34 cellular contexts compared by ENCODE assay signal in genomic region chr12:48043771-48044170, GRCh38. TPM values are rescaled to one million over a fixed set of nuclear protein-coding genes. Genes with fewer than 3 reads are reported as not detected.
"Had no signal": no experiment of that assay in that cellular context is flagged by ENCODE, and none has a peak within 500 bp of the region (broad histone marks: within the 10 kb centered on the region; RNA-seq: fewer than 3 reads in every experiment).

No MANE protein-coding gene starts in this region.

- H3K27me3 Mint-ChIP-seq: activated B cell treated with CpG ODN at 0.5 μM for 24 hours; activated CD8-positive, alpha-beta T cell treated with anti-CD3 and anti-CD28 coated beads for 36 hours; activated naive CD8-positive, alpha-beta T cell treated with anti-CD3 and anti-CD28 coated beads, Interleukin-2, amount 50 U/mL, for 24 hours; T-cell had no signal

- H3K36me3 ChIP-seq: colonic mucosa had no signal

- DNase-seq: activated B cell treated with CpG ODN at 0.5 μM for 24 hours; activated CD4-positive, alpha-beta T cell treated with anti-CD3 and anti-CD28 coated beads for 48 hours; activated CD4-positive, alpha-beta T cell treated with anti-CD3 and anti-CD28 coated beads, Interleukin-2, amount 50 U/mL, for 1 hour; activated CD4-positive, alpha-beta T cell treated with anti-CD3 and anti-CD28 coated beads, Interleukin-2, amount 50 U/mL, for 48 hours; activated CD8-positive, alpha-beta memory T cell treated with anti-CD3 and anti-CD28 coated beads for 24 hours; activated CD8-positive, alpha-beta T cell treated with anti-CD3 and anti-CD28 coated beads for 36 hours; activated effector memory CD4-positive, alpha-beta T cell treated with Interleukin-2 at 50 U/mL for 16 hours; activated gamma-delta T cell treated with Interleukin-2 at 50 U/mL for 16 hours; activated naive CD4-positive, alpha-beta T cell treated with Interleukin-2 at 50 U/mL for 16 hours; activated naive CD8-positive, alpha-beta T cell treated with anti-CD3 and anti-CD28 coated beads, Interleukin-2, amount 50 U/mL, for 24 hours; activated T-cell treated with anti-CD3 and anti-CD28 coated beads, Interleukin-2, amount 50 U/mL, for 4 hours; adrenal gland; amygdala; aorta; body of pancreas; caudate nucleus; cerebellar nuclear complex; colonic mucosa; effector CD8-positive, alpha-beta T cell; endodermal cell; foreskin keratinocyte; gastrocnemius medialis; glutamatergic neuron; heart left ventricle; hypothalamus; T-cell; T1000; WERI-Rb-1 had no signal

- H3K36me3 Mint-ChIP-seq: activated naive CD4-positive, alpha-beta T cell treated with anti-CD3 and anti-CD28 coated beads, Interleukin-2, amount 50 U/mL, for 72 hours had no signal

- H3K9me3 Mint-ChIP-seq: activated B cell treated with CpG ODN at 0.5 μM for 24 hours; activated CD8-positive, alpha-beta T cell treated with anti-CD3 and anti-CD28 coated beads for 36 hours; activated naive CD4-positive, alpha-beta T cell treated with anti-CD3 and anti-CD28 coated beads, Interleukin-2, amount 50 U/mL, for 72 hours; activated naive CD8-positive, alpha-beta T cell treated with anti-CD3 and anti-CD28 coated beads, Interleukin-2, amount 50 U/mL, for 24 hours; activated T-cell treated with anti-CD3 and anti-CD28 coated beads, Interleukin-2, amount 50 U/mL, for 4 hours; endodermal cell; T-cell; T-helper 1 cell treated with Interleukin-12 subunit alpha and Interleukin-12 subunit beta and Interleukin-4 antibody, amounts not matched to agents 30 μg/mL and 1 μg/mL, for 36 hours; T-helper 2 cell treated with Interferon-gamma antibody and Interleukin-4, amounts not matched to agents 5 μg/mL and 100 μg/mL, for 36 hours had no signal

- H3K9me3 ChIP-seq: adrenal gland, body of pancreas, colonic mucosa, gastrocnemius medialis, heart left ventricle had no signal

- H3K27me3 ChIP-seq: adrenal gland, body of pancreas, colonic mucosa, foreskin keratinocyte, gastrocnemius medialis, heart left ventricle had no signal

- H3K4me1 Mint-ChIP-seq: activated naive CD8-positive, alpha-beta T cell treated with anti-CD3 and anti-CD28 coated beads, Interleukin-2, amount 50 U/mL, for 24 hours; endodermal cell; T-cell had no signal

- H3K27ac Mint-ChIP-seq: activated B cell treated with CpG ODN at 0.5 μM for 24 hours; activated CD8-positive, alpha-beta T cell treated with anti-CD3 and anti-CD28 coated beads for 36 hours; activated naive CD8-positive, alpha-beta T cell treated with anti-CD3 and anti-CD28 coated beads, Interleukin-2, amount 50 U/mL, for 24 hours; endodermal cell; T-helper 1 cell treated with Interleukin-12 subunit alpha and Interleukin-12 subunit beta and Interleukin-4 antibody, amounts not matched to agents 30 μg/mL and 1 μg/mL, for 36 hours; T-helper 2 cell treated with Interferon-gamma antibody and Interleukin-4, amounts not matched to agents 5 μg/mL and 100 μg/mL, for 36 hours had no signal

- H3K27ac ChIP-seq: adrenal gland, body of pancreas, colonic mucosa, foreskin keratinocyte, gastrocnemius medialis, heart left ventricle, WERI-Rb-1 had no signal

- H3K4me3 Mint-ChIP-seq: activated B cell treated with CpG ODN at 0.5 μM for 24 hours; activated CD8-positive, alpha-beta T cell treated with anti-CD3 and anti-CD28 coated beads for 36 hours; activated naive CD8-positive, alpha-beta T cell treated with anti-CD3 and anti-CD28 coated beads, Interleukin-2, amount 50 U/mL, for 24 hours; activated T-cell treated with anti-CD3 and anti-CD28 coated beads, Interleukin-2, amount 50 U/mL, for 4 hours; endodermal cell; T-cell; T-helper 1 cell treated with Interleukin-12 subunit alpha and Interleukin-12 subunit beta and Interleukin-4 antibody, amounts not matched to agents 30 μg/mL and 1 μg/mL, for 36 hours; T-helper 2 cell treated with Interferon-gamma antibody and Interleukin-4, amounts not matched to agents 5 μg/mL and 100 μg/mL, for 36 hours had no signal

- ATAC-seq: activated CD4-positive, CD25-positive, alpha-beta regulatory T cell treated with anti-CD3 and anti-CD28 coated beads, Interleukin-2, amount 50 U/mL, for 24 hours; activated CD8-positive, alpha-beta T cell treated with anti-CD3 and anti-CD28 coated beads for 36 hours; activated naive CD4-positive, alpha-beta T cell treated with anti-CD3 and anti-CD28 coated beads, Interleukin-2, amount 50 U/mL, for 72 hours; activated naive CD8-positive, alpha-beta T cell treated with anti-CD3 and anti-CD28 coated beads, Interleukin-2, amount 50 U/mL, for 24 hours; activated T-cell treated with anti-CD3 and anti-CD28 coated beads, Interleukin-2, amount 50 U/mL, for 4 hours; body of pancreas; esophagus mucosa; foreskin keratinocyte; gastrocnemius medialis; heart left ventricle; T-cell had no signal

- H3K4me3 ChIP-seq: adrenal gland, body of pancreas, colonic mucosa, gastrocnemius medialis, heart left ventricle had no signal

- H3K4me1 ChIP-seq: adrenal gland, body of pancreas, foreskin keratinocyte, gastrocnemius medialis, heart left ventricle had no signal

RNA-seq across cellular contexts. Expression of gene COL2A1, which starts 39.5 kb away (rescaled TPM):
- total RNA-seq: activated B cell treated with CpG ODN at 0.5 μM for 24 hours; activated naive CD4-positive, alpha-beta T cell treated with anti-CD3 and anti-CD28 coated beads, Interleukin-2, amount 50 U/mL, for 72 hours; aorta; body of pancreas; dermis microvascular lymphatic vessel endothelial cell; esophagus mucosa; gastrocnemius medialis; T-cell had no signal
